In genomic region chr5:149367249-149367971, GRCh38 we compare ENCODE assay signal across 8 cellular contexts. TPM values are rescaled to one million over a fixed set of nuclear protein-coding genes. Genes with fewer than 3 reads are reported as not detected.
DNase-seq lines count a peak whose midpoint lies in the region; ATAC-seq and TF ChIP-seq lines count a peak whose summit lies in the region.

No MANE protein-coding gene starts in this region.

- H2AFZ ChIP-seq in OCI-LY7 (ENCODE audit: low read length) (no peak overlapping the region), fibroblast of lung (ENCODE audit: low read length) (no peak overlapping the region)

- H3K27ac ChIP-seq in OCI-LY7 (ENCODE audit: low read depth, low read length, poor library complexity, severe bottlenecking), result no peak overlapping the region
- H3K27ac ChIP-seq in fibroblast of lung (ENCODE audit: insufficient read depth, low read length), result no peak overlapping the region
- peak overlapping the region; percentile 51 for H3K27ac ChIP-seq in neutrophil
- H3K27ac ChIP-seq in vagina, result no peak overlapping the region

- H3K4me1 ChIP-seq in OCI-LY7 (ENCODE audit: insufficient read depth, low read length, poor library complexity, severe bottlenecking) (peaks cover 5% of the 10 kb centered on the region), fibroblast of lung (ENCODE audit: control insufficient read depth, extremely low read depth, insufficient read depth, low read length) (no peaks in the 10 kb centered on the region), neutrophil (ENCODE audit: control insufficient read depth in 1 of 2, insufficient read depth in 1 of 2, low read depth in 1 of 2, low read length in 1 of 2) (peaks cover 8 to 24% of the 10 kb centered on the region in 2 experiments), vagina (peaks cover 22% of the 10 kb centered on the region)

- H3K9me2 ChIP-seq in OCI-LY7 (ENCODE audit: insufficient read depth, low read length), result no peaks in the 10 kb centered on the region

- no peaks in the 10 kb centered on the region for H3K9me3 ChIP-seq in OCI-LY7 (ENCODE audit: low read length)
- H3K9me3 ChIP-seq in fibroblast of lung (ENCODE audit: control insufficient read depth, insufficient read depth, low read depth, low read length), result no peaks in the 10 kb centered on the region
- H3K9me3 ChIP-seq in neutrophil, result no peaks in the 10 kb centered on the region
- H3K9me3 ChIP-seq in vagina, result no peaks in the 10 kb centered on the region

- ATAC-seq in GM19372 (IDR thresholded peaks at IDR 0.05; ENCODE audit: low read depth, unreplicated experiment), result peak; percentile 80
- peak; percentile 45 for ATAC-seq in HG03575 (IDR thresholded peaks at IDR 0.05; ENCODE audit: extremely low read depth, insufficient number of reproducible peaks, low FRiP score, unreplicated experiment)

- no peak overlapping the region for H3K9ac ChIP-seq in fibroblast of lung (ENCODE audit: insufficient read depth, low read length)

- no TSS peak for BruUV-seq in OCI-LY7 (replicated peaks; lab: Mats Ljungman, UMichigan)

- H4K20me1 ChIP-seq in OCI-LY7 (ENCODE audit: insufficient read depth, low read length) (no peaks in the 10 kb centered on the region), fibroblast of lung (ENCODE audit: control insufficient read depth, extremely low read depth, insufficient read depth, low read length) (no peaks in the 10 kb centered on the region)

- no peak for TF ChIP-seq POLR2A in vagina (IDR thresholded peaks at IDR 0.05)

- H3K4me3 ChIP-seq in OCI-LY7 (ENCODE audit: low read depth, low read length, poor library complexity, severe bottlenecking) (no peak overlapping the region), fibroblast of lung (replicated peaks in 1 of 4; ENCODE audit: control extremely low read depth in 1 of 4, insufficient read depth in 1 of 4, low read depth in 3 of 4, low read length in 4 of 4) (no peak overlapping the region), neutrophil (ENCODE audit: low read depth in 1 of 2, low read length in 1 of 2) (no peak overlapping the region), vagina (no peak overlapping the region)

- POLR2A ChIA-PET in OCI-LY7 (lab: Charles Lee), result interaction anchor here (0.9 to 1.4 kb wide), 3 partner anchors 10 to 208 kb away, joined by 3 to 6 read pairs (median 4); partner anchors contain the start of gene PCYOX1L

- DNase-seq in COLO668 (lab: John Stamatoyannopoulos, UW; ENCODE audit: unreplicated experiment), result peak; percentile 29
- DNase-seq in OCI-LY7 (ENCODE audit: low spot score), result peak; percentile 69
- DNase-seq in activated T-cell treated with anti-CD3 and anti-CD28 coated beads, Interleukin-2, amount 50 U/mL, for 1 hour, result peak; percentile 61
- DNase-seq in fibroblast of lung (ENCODE audit: low read depth in 2 of 2), result peak; percentile 48 to 71
- no peak for DNase-seq in vagina (ENCODE audit: extremely low spot score in 2 of 2)

- H3K4me2 ChIP-seq in OCI-LY7 (ENCODE audit: low read length) (no peak overlapping the region), fibroblast of lung (ENCODE audit: extremely low read depth, insufficient read depth, low read length) (no peak overlapping the region)

- H3K36me3 ChIP-seq in OCI-LY7 (ENCODE audit: insufficient read depth, low read length) (no peaks in the 10 kb centered on the region), fibroblast of lung (ENCODE audit: control insufficient read depth, insufficient read depth, low read length) (no peaks in the 10 kb centered on the region), neutrophil (no peaks in the 10 kb centered on the region), vagina (no peaks in the 10 kb centered on the region)

- TF ChIP-seq CTCF in OCI-LY7 (conservative IDR thresholded peaks at IDR 0.05; ENCODE audit: low read length) (peak; percentile 92), fibroblast of lung (conservative IDR thresholded peaks at IDR 0.05 in 1 of 2, IDR thresholded peaks at IDR 0.05 in 1 of 2; ENCODE audit: low read depth in 1 of 2, low read length in 2 of 2) (peak; percentile 82 to 86), neutrophil (IDR thresholded peaks at IDR 0.05) (peak; percentile 65), vagina (IDR thresholded peaks at IDR 0.05) (peak; percentile 21 to 64 (median 60))

- intact Hi-C loops in OCI-LY7 (cut with micrococcal nuclease; ENCODE audit: unreplicated experiment), result no loop called here
- intact Hi-C loops in vagina (cut with DNase I), result no loop called here

- H3K27me3 ChIP-seq in fibroblast of lung (ENCODE audit: control insufficient read depth, insufficient read depth, low read length), result no peaks in the 10 kb centered on the region
- H3K27me3 ChIP-seq in neutrophil, result no peaks in the 10 kb centered on the region
- no peaks in the 10 kb centered on the region for H3K27me3 ChIP-seq in vagina

- H3K79me2 ChIP-seq in OCI-LY7 (ENCODE audit: insufficient read depth, low read depth, low read length), result no peaks in the 10 kb centered on the region
- H3K79me2 ChIP-seq in fibroblast of lung (ENCODE audit: control insufficient read depth, insufficient read depth, low read length), result no peaks in the 10 kb centered on the region

- CTCF ChIA-PET in OCI-LY7 (lab: Charles Lee; ENCODE audit: unreplicated experiment), result interaction anchor here (1.0 to 2.0 kb wide), 3 partner anchors 9 to 50 kb away, joined by 3 to 8 read pairs (median 5); partner anchors contain the start of gene PCYOX1L

RNA-seq across cellular contexts. Expression of gene PCYOX1L, which starts 9.6 kb away (rescaled TPM):
- total RNA-seq in OCI-LY7 (2014; rRNA removed; shearing (Covaris generic)), result 18.5 and 22.5 TPM in 2 replicates
- total RNA-seq in OCI-LY7 (2022), result 32.3 and 33.3 TPM in 2 replicates
- 4.9 and 7.6 TPM in 2 replicates for total RNA-seq in fibroblast of lung
- 9.1 and 11.3 TPM in 2 replicates for polyA plus RNA-seq in fibroblast of lung
- 7.1 and 9.4 TPM in 2 replicates for polyA plus RNA-seq in fibroblast of lung (2012)
- 12.6 and 15.1 TPM in 2 replicates for polyA minus RNA-seq in fibroblast of lung (ENCODE audit: low replicate concordance)
- total RNA-seq in vagina, result 6.4 TPM

RNA-seq across cellular contexts. Expression of gene IL17B, which starts 11.7 kb away (rescaled TPM):
- total RNA-seq in OCI-LY7 (2014; rRNA removed; shearing (Covaris generic)), result not detected in 2 replicates
- total RNA-seq in OCI-LY7 (2022) (not detected in 2 replicates), fibroblast of lung (not detected in 2 replicates), vagina (2.7 TPM)
- polyA plus RNA-seq in fibroblast of lung, result 0.34 TPM in 1 of 2 replicates, not detected in the other
- not detected in 2 replicates for polyA plus RNA-seq in fibroblast of lung (2012)
- polyA minus RNA-seq in fibroblast of lung (ENCODE audit: low replicate concordance), result not detected in 2 replicates

RNA-seq across cellular contexts. Expression of gene GRPEL2, which starts 22.1 kb away (rescaled TPM):
- 17.4 and 28.3 TPM in 2 replicates for total RNA-seq in OCI-LY7 (2014; rRNA removed; shearing (Covaris generic))
- total RNA-seq in OCI-LY7 (2022) (37.3 and 41.5 TPM in 2 replicates), fibroblast of lung (29.6 and 30.8 TPM in 2 replicates), vagina (16.9 TPM)
- polyA plus RNA-seq in fibroblast of lung, result 14.9 and 15.3 TPM in 2 replicates
- 7.3 TPM in 2 replicates for polyA plus RNA-seq in fibroblast of lung (2012)
- 2.5 and 4.6 TPM in 2 replicates for polyA minus RNA-seq in fibroblast of lung (ENCODE audit: low replicate concordance)

Comparison
In these comparisons a context has a peak if more than half of its experiments do, and no peak if none do; other contexts are left out.
1. DNase-seq: peak in COLO668 (single experiment), OCI-LY7 (single experiment), activated T-cell treated with anti-CD3 and anti-CD28 coated beads, Interleukin-2, amount 50 U/mL, for 1 hour (single experiment) and fibroblast of lung (2 of 2); none in vagina (0 of 2).
2. Peak in every context shown above with its lines, with median percentiles within 50 percentile points of each other: CTCF ChIP-seq.